In genomic region chr3:116148881-116149530, GRCh38 we compare ENCODE assay signal across 11 cellular contexts.
DNase-seq lines count a peak whose midpoint lies in the region; ATAC-seq and TF ChIP-seq lines count a peak whose summit lies in the region.
"Had no signal": no experiment of that assay in that cellular context is flagged by ENCODE, and none has a peak within 500 bp of the region (broad histone marks: within the 10 kb centered on the region; RNA-seq: fewer than 3 reads in every experiment).

No MANE protein-coding gene starts in this region.

- H3K27me3 ChIP-seq in IMR-90 (ENCODE audit: control insufficient read depth, insufficient read depth, low read length) (no peaks in the 10 kb centered on the region), kidney epithelial cell (ENCODE audit: control insufficient read depth, insufficient read depth, low read length) (no peaks in the 10 kb centered on the region)
- H3K27me3 ChIP-seq: brain microvascular endothelial cell, pancreas had no signal

- no CpG with 5 or more reads among the region's 4 CpGs for WGBS in IMR-90 (ENCODE audit: extremely low coverage in 2 of 2, insufficient read length in 1 of 2), 2 experiments

- intact Hi-C loops in IMR-90 (cut with micrococcal nuclease), result loop anchor here (5.0 kb wide), 1 partner anchor 293 kb away; no protein-coding TSS in a partner anchor

- H2AFZ ChIP-seq in IMR-90 (replicated peaks; ENCODE audit: low read length, poor library complexity), result peak overlapping the region; percentile 45

- in situ Hi-C loops in IMR-90 (cut with MboI; ENCODE audit: low sequenced_read_pairs) (loop anchor here (10.0 kb wide), 1 partner anchor 296 kb away; the partner anchor contains the start of gene LSAMP), SK-MEL-5 (cut with HindIII; ENCODE audit: low pct_unique_long_range_greater_than_20kb, low sequenced_read_pairs) (no loop called here)

- 0 out of 2 replicates have a peak overlapping the region, but pooled peaks have one; percentile 13 for H2BK20ac ChIP-seq in IMR-90 (ENCODE audit: low read depth, low read length)

- 0 out of 2 replicates have a peak, but pooled peaks have one; percentile 2 for TF ChIP-seq RAD21 in IMR-90 (IDR thresholded peaks at IDR 0.05; ENCODE audit: low read length)

- no peaks in the 10 kb centered on the region for H3K9me1 ChIP-seq in IMR-90 (ENCODE audit: insufficient read depth, low read length)

- H2BK120ac ChIP-seq in IMR-90 (ENCODE audit: low read depth, low read length), result peak overlapping the region; percentile 60; the same call in 1 of the 2 replicates

- no peaks in the 10 kb centered on the region for H4K20me1 ChIP-seq in IMR-90 (ENCODE audit: insufficient read depth, low read length)

- H4K5ac ChIP-seq in IMR-90 (ENCODE audit: low read depth, low read length), result no peak overlapping the region

- peak overlapping the region; percentile 29; the same call in 1 of the 2 replicates for H3K4me3 ChIP-seq in IMR-90 (ENCODE audit: insufficient read depth, low read depth, low read length)
- H3K4me3 ChIP-seq in kidney epithelial cell (ENCODE audit: low read depth, low read length), result no peak overlapping the region
- H3K4me3 ChIP-seq: pancreas had no signal

- H3K27ac Mint-ChIP-seq in activated naive CD8-positive, alpha-beta T cell treated with anti-CD3 and anti-CD28 coated beads, Interleukin-2, amount 50 U/mL, for 24 hours, result no peak overlapping the region

- H3K27ac ChIP-seq in IMR-90 (ENCODE audit: insufficient read depth, low read length), result peak overlapping the region; percentile 34
- H3K27ac ChIP-seq: brain microvascular endothelial cell, pancreas had no signal

- dilution Hi-C loops in IMR-90 (cut with HindIII; ENCODE audit: low sequenced_read_pairs, unreplicated experiment), result no loop called here

- no peak overlapping the region for H2BK15ac ChIP-seq in IMR-90 (ENCODE audit: low read depth, low read length)

- peak overlapping the region; percentile 76; the same call in 1 of the 2 replicates for H3K18ac ChIP-seq in IMR-90 (ENCODE audit: low read depth, low read length)

- CTCF ChIA-PET in IMR-90 (lab: Yijun Ruan, JAX), result interaction anchor here (0.6 kb wide), 1 partner anchor 77 kb away, joined by 3 read pairs; no protein-coding TSS in a partner anchor

- H3K4me1 Mint-ChIP-seq in activated naive CD8-positive, alpha-beta T cell treated with anti-CD3 and anti-CD28 coated beads, Interleukin-2, amount 50 U/mL, for 24 hours, result no peaks in the 10 kb centered on the region

- H3K14ac ChIP-seq in IMR-90 (replicated peaks; ENCODE audit: low read depth, low read length), result no peak overlapping the region

- H3K4me1 ChIP-seq in IMR-90 (ENCODE audit: control insufficient read depth, insufficient read depth, low read length), result no peaks in the 10 kb centered on the region
- H3K4me1 ChIP-seq: pancreas had no signal

- H3K4me2 ChIP-seq in IMR-90 (ENCODE audit: low read depth, low read length), result peak overlapping the region; percentile 87; the same call in 1 of the 2 replicates

- no peak overlapping the region for H3K9ac ChIP-seq in IMR-90 (ENCODE audit: low read depth, low read length)

- DNase-seq in Ammon's horn (ENCODE audit: low spot score) (peak; percentile 21), IMR-90 (peak; percentile 63), SK-MEL-5 (ENCODE audit: low read depth, low spot score) (peak; percentile 78), kidney epithelial cell (ENCODE audit: low read depth) (peak; percentile 60), iPS-NIHi7 (ENCODE audit: extremely low spot score) (no peak)
- no peak for DNase-seq in activated naive CD8-positive, alpha-beta T cell treated with anti-CD3 and anti-CD28 coated beads, Interleukin-2, amount 50 U/mL, for 24 hours
- DNase-seq: brain microvascular endothelial cell, MM.1S, pancreas had no signal

- H3K56ac ChIP-seq in IMR-90 (ENCODE audit: extremely low read depth, insufficient read depth, low read length), result no peak overlapping the region

- no peaks in the 10 kb centered on the region for H3K79me1 ChIP-seq in IMR-90 (ENCODE audit: low read depth in 1 of 2, low read length in 2 of 2)

- H3K36me3 Mint-ChIP-seq in activated naive CD8-positive, alpha-beta T cell treated with anti-CD3 and anti-CD28 coated beads, Interleukin-2, amount 50 U/mL, for 24 hours (ENCODE audit: low read depth), result no peaks in the 10 kb centered on the region

- peaks cover 14% of the 10 kb centered on the region for H3K9me3 Mint-ChIP-seq in activated naive CD8-positive, alpha-beta T cell treated with anti-CD3 and anti-CD28 coated beads, Interleukin-2, amount 50 U/mL, for 24 hours

- POLR2A ChIA-PET in IMR-90 (lab: Charles Lee; ENCODE audit: unreplicated experiment), result no interaction called here

- no peak overlapping the region for H3K4me3 Mint-ChIP-seq in activated naive CD8-positive, alpha-beta T cell treated with anti-CD3 and anti-CD28 coated beads, Interleukin-2, amount 50 U/mL, for 24 hours

- no peak for TF ChIP-seq CTCF in IMR-90 (conservative IDR thresholded peaks at IDR 0.05; ENCODE audit: low read depth, low read length)
- TF ChIP-seq CTCF in kidney epithelial cell (IDR thresholded peaks at IDR 0.05; ENCODE audit: insufficient read depth, low read length, poor library complexity, severe bottlenecking), result no peak

- H3K4ac ChIP-seq in IMR-90 (ENCODE audit: low read depth, low read length), result 0 out of 2 replicates have a peak overlapping the region, but pooled peaks have one; percentile 45

- no peak overlapping the region for H2AK5ac ChIP-seq in IMR-90 (ENCODE audit: low read depth, low read length)

- no peak overlapping the region for H4K91ac ChIP-seq in IMR-90 (ENCODE audit: insufficient read depth, low read depth, low read length)

- peak overlapping the region in 1 of 2 experiments; percentile 32; a peak in 1 of 4 replicates for H4K8ac ChIP-seq in IMR-90 (ENCODE audit: low read depth in 2 of 2, low read length in 2 of 2)

- no TSS peak for BruUV-seq in IMR-90 (replicated peaks; lab: Mats Ljungman, UMichigan)

- peaks cover 2% of the 10 kb centered on the region; the same call in 1 of the 2 replicates for H3K9me3 ChIP-seq in IMR-90 (ENCODE audit: control insufficient read depth, insufficient read depth, low read length)
- H3K9me3 ChIP-seq: pancreas had no signal

- H3K36me3 ChIP-seq in IMR-90 (ENCODE audit: control insufficient read depth, insufficient read depth, low read length), result no peaks in the 10 kb centered on the region
- no peaks in the 10 kb centered on the region for H3K36me3 ChIP-seq in kidney epithelial cell (ENCODE audit: control insufficient read depth, insufficient read depth, low read length)
- H3K36me3 ChIP-seq: brain microvascular endothelial cell, pancreas had no signal

- H3K23ac ChIP-seq in IMR-90 (ENCODE audit: low read depth, low read length), result no peak overlapping the region

- no peak for TF ChIP-seq POLR2A in IMR-90 (IDR thresholded peaks at IDR 0.05; ENCODE audit: low read depth, low read length)

- ATAC-seq in IMR-90 (ENCODE audit: low read depth) (peak; percentile 84), HG02938 (IDR thresholded peaks at IDR 0.05; ENCODE audit: unreplicated experiment) (no peak), GM21723 (IDR thresholded peaks at IDR 0.05; ENCODE audit: unreplicated experiment) (no peak)
- ATAC-seq in activated naive CD8-positive, alpha-beta T cell treated with anti-CD3 and anti-CD28 coated beads, Interleukin-2, amount 50 U/mL, for 24 hours, result no peak

- H2AK9ac ChIP-seq in IMR-90 (replicated peaks; ENCODE audit: low read depth, low read length, poor library complexity), result no peak overlapping the region

- no peaks in the 10 kb centered on the region for H3K27me3 Mint-ChIP-seq in activated naive CD8-positive, alpha-beta T cell treated with anti-CD3 and anti-CD28 coated beads, Interleukin-2, amount 50 U/mL, for 24 hours

- peak overlapping the region; percentile 57 for H2BK5ac ChIP-seq in IMR-90 (ENCODE audit: low read depth, low read length, poor library complexity, severe bottlenecking)

TF ChIP-seq in IMR-90, 13 proteins besides CTCF, POLR2A, EP300 and RAD21:
- TF ChIP-seq FOS (IDR thresholded peaks at IDR 0.05; ENCODE audit: low read depth, low read length) (no peak), CEBPB (IDR thresholded peaks at IDR 0.05; ENCODE audit: low read depth, low read length) (peak; percentile 94), MAFK (IDR thresholded peaks at IDR 0.05; ENCODE audit: low read depth, low read length) (no peak), BHLHE40 (IDR thresholded peaks at IDR 0.05; ENCODE audit: low read depth, low read length) (no peak), RFX5 (IDR thresholded peaks at IDR 0.05; ENCODE audit: low read depth, low read length) (no peak)

Comparison
In these comparisons a context has a peak if more than half of its experiments do, and no peak if none do; other contexts are left out.
1. DNase-seq: peak in Ammon's horn (single experiment), IMR-90 (single experiment), SK-MEL-5 (single experiment) and kidney epithelial cell (single experiment); none in activated naive CD8-positive, alpha-beta T cell treated with anti-CD3 and anti-CD28 coated beads, Interleukin-2, amount 50 U/mL, for 24 hours (single experiment) and iPS-NIHi7 (single experiment).